In the genomic region with DNA sequence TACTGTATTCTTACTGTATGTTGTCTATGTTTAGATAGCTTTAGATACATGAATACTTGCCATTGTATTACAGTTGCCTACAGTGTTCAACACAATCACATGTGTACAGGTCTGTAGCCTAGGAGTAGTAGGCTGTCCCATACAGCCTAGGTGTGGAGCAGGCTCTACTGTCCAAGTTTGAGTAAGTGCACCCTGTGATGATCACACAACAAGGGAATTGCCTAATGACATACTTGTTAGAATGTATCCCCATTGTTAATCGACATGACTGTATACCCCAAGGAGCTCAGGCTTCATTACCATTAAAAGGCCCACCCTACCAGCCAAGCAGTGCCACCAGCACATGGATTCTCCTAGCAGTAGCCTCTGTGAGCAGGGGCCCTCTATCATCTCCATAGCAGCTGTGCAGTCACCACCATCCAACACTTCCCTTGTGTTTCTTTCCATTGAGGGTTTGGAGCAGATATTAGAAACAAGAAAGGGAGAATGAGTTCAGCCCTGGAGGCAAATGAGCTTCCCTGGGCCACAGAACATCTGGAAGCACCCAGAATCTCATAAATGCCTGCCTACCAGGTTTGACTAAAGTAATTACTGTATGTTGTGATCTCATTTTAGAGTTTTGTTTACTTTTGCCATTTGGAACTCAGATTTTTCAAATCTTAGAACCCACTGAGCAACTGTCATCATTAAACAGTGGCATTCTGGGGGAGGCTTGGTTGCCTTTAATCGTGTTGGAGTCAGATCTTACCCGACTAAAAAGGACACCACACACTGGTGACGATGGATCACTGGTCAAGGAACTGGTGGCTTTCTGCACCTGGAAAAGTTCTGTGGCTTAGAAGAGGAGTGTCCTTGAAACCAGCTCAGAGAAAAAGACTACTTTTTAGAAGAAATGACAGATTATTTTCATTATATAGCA, we compare ENCODE assay signal across 1 cellular context.
TF ChIP-seq lines count a peak whose summit lies in the region.

No MANE protein-coding gene starts in this region.

TF ChIP-seq in IMR-90, 13 proteins besides CTCF, POLR2A, EP300 and RAD21 (continued from another document):
- TF ChIP-seq, protein P1, sequence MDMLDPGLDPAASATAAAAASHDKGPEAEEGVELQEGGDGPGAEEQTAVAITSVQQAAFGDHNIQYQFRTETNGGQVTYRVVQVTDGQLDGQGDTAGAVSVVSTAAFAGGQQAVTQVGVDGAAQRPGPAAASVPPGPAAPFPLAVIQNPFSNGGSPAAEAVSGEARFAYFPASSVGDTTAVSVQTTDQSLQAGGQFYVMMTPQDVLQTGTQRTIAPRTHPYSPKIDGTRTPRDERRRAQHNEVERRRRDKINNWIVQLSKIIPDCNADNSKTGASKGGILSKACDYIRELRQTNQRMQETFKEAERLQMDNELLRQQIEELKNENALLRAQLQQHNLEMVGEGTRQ (IDR thresholded peaks at IDR 0.05; ENCODE audit: low read depth, low read length): no peak
- TF ChIP-seq RCOR1 (IDR thresholded peaks at IDR 0.05; ENCODE audit: insufficient replicate concordance, low read length) (no peak), MAZ (IDR thresholded peaks at IDR 0.05; ENCODE audit: borderline replicate concordance, low read depth, low read length) (no peak), CHD1 (IDR thresholded peaks at IDR 0.05; ENCODE audit: low read depth, low read length) (no peak), MAFK (IDR thresholded peaks at IDR 0.05; ENCODE audit: low read depth, low read length) (no peak), NFE2L2 (IDR thresholded peaks at IDR 0.05; ENCODE audit: low read depth, low read length) (no peak), BHLHE40 (IDR thresholded peaks at IDR 0.05; ENCODE audit: low read depth, low read length) (no peak), FOS (IDR thresholded peaks at IDR 0.05; ENCODE audit: low read depth, low read length) (no peak)
- TF ChIP-seq, protein P2, sequence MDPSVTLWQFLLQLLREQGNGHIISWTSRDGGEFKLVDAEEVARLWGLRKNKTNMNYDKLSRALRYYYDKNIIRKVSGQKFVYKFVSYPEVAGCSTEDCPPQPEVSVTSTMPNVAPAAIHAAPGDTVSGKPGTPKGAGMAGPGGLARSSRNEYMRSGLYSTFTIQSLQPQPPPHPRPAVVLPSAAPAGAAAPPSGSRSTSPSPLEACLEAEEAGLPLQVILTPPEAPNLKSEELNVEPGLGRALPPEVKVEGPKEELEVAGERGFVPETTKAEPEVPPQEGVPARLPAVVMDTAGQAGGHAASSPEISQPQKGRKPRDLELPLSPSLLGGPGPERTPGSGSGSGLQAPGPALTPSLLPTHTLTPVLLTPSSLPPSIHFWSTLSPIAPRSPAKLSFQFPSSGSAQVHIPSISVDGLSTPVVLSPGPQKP (IDR thresholded peaks at IDR 0.05; ENCODE audit: borderline replicate concordance, low read depth, low read length): no peak
